Comparison of ENCODE assay signal across 25 cellular contexts in genomic region chr14:54194501-54194900, GRCh38.
"Had no signal": no experiment of that assay in that cellular context is flagged by ENCODE, and none has a peak within 500 bp of the region (broad histone marks: within the 10 kb centered on the region; RNA-seq: fewer than 3 reads in every experiment).

No MANE protein-coding gene starts in this region.

- H3K4me1 ChIP-seq: gastrocnemius medialis, left ventricle myocardium inferior, prostate gland, right atrium auricular region had no signal

- H3K4me3 Mint-ChIP-seq: activated B cell treated with CpG ODN at 0.5 μM for 24 hours; activated CD4-positive, alpha-beta memory T cell treated with anti-CD3 and anti-CD28 coated beads, Interleukin-2, amount 10 ng/mL, durations not matched to agents 7 days and 5 days; activated CD8-positive, alpha-beta memory T cell treated with anti-CD3 and anti-CD28 coated beads, Interleukin-2, amount 10 ng/mL, durations not matched to agents 7 days and 5 days; activated naive CD4-positive, alpha-beta T cell treated with anti-CD3 and anti-CD28 coated beads, Interleukin-2, amount 10 ng/mL, durations not matched to agents 7 days and 5 days; activated naive CD8-positive, alpha-beta T cell treated with anti-CD3 and anti-CD28 coated beads, Interleukin-2, amount 50 U/mL, for 24 hours; effector memory CD8-positive, alpha-beta T cell; naive thymus-derived CD4-positive, alpha-beta T cell; stimulated activated naive CD8-positive, alpha-beta T cell treated with anti-CD3 and anti-CD28 coated beads, Interleukin-15, Interleukin-2, amounts not matched to agents 100 ng/mL and 50 ng/mL, for 24 hours; T-helper 2 cell treated with Interferon-gamma antibody and Interleukin-4, amounts not matched to agents 5 μg/mL and 100 μg/mL, for 36 hours had no signal

- H3K27me3 Mint-ChIP-seq: activated CD4-positive, alpha-beta memory T cell treated with anti-CD3 and anti-CD28 coated beads, Interleukin-2, amount 10 ng/mL, durations not matched to agents 7 days and 5 days; activated naive CD4-positive, alpha-beta T cell treated with anti-CD3 and anti-CD28 coated beads, Interleukin-2, amount 10 ng/mL, durations not matched to agents 7 days and 5 days; effector memory CD8-positive, alpha-beta T cell; stimulated activated naive CD8-positive, alpha-beta T cell treated with anti-CD3 and anti-CD28 coated beads, Interleukin-15, Interleukin-2, amounts not matched to agents 100 ng/mL and 50 ng/mL, for 24 hours had no signal

- H3K36me3 Mint-ChIP-seq: activated CD8-positive, alpha-beta memory T cell treated with anti-CD3 and anti-CD28 coated beads, Interleukin-2, amount 10 ng/mL, durations not matched to agents 7 days and 5 days; activated naive CD4-positive, alpha-beta T cell treated with anti-CD3 and anti-CD28 coated beads, Interleukin-2, amount 10 ng/mL, durations not matched to agents 7 days and 5 days; naive thymus-derived CD4-positive, alpha-beta T cell had no signal

- H3K27ac ChIP-seq: gastrocnemius medialis, left ventricle myocardium inferior, prostate gland, right atrium auricular region, skin epidermis, transverse colon, vagina had no signal

- H3K4me1 Mint-ChIP-seq: activated B cell treated with CpG ODN at 0.5 μM for 24 hours; activated naive CD8-positive, alpha-beta T cell treated with anti-CD3 and anti-CD28 coated beads, Interleukin-2, amount 50 U/mL, for 24 hours had no signal

- H3K36me3 ChIP-seq: gastrocnemius medialis, left ventricle myocardium inferior, prostate gland, right atrium auricular region, transverse colon, vagina had no signal

- H3K9me3 ChIP-seq: gastrocnemius medialis, prostate gland, transverse colon, vagina had no signal

- H3K9me3 Mint-ChIP-seq: activated CD4-positive, alpha-beta memory T cell treated with anti-CD3 and anti-CD28 coated beads, Interleukin-2, amount 10 ng/mL, durations not matched to agents 7 days and 5 days; activated naive CD4-positive, alpha-beta T cell treated with anti-CD3 and anti-CD28 coated beads, Interleukin-2, amount 10 ng/mL, durations not matched to agents 7 days and 5 days; activated naive CD8-positive, alpha-beta T cell treated with anti-CD3 and anti-CD28 coated beads, Interleukin-2, amount 50 U/mL, for 24 hours; stimulated activated naive CD8-positive, alpha-beta T cell treated with anti-CD3 and anti-CD28 coated beads, Interleukin-15, Interleukin-2, amounts not matched to agents 100 ng/mL and 50 ng/mL, for 24 hours had no signal

- FAIRE-seq: bronchial epithelial cell had no signal

- H3K27ac Mint-ChIP-seq: activated B cell treated with CpG ODN at 0.5 μM for 24 hours; activated CD4-positive, alpha-beta memory T cell treated with anti-CD3 and anti-CD28 coated beads, Interleukin-2, amount 10 ng/mL, durations not matched to agents 7 days and 5 days; activated CD8-positive, alpha-beta memory T cell treated with anti-CD3 and anti-CD28 coated beads, Interleukin-2, amount 10 ng/mL, durations not matched to agents 7 days and 5 days; activated naive CD4-positive, alpha-beta T cell treated with anti-CD3 and anti-CD28 coated beads, Interleukin-2, amount 10 ng/mL, durations not matched to agents 7 days and 5 days; activated naive CD8-positive, alpha-beta T cell treated with anti-CD3 and anti-CD28 coated beads, Interleukin-2, amount 50 U/mL, for 24 hours; activated T-helper 2 cell treated with anti-CD3 and anti-CD28 coated beads, Interferon-gamma antibody, Interleukin-2, Interleukin-4, amounts not matched to agents 10 μg/mL and 5 μg/mL and 100 μg/mL, durations not matched to agents 14 hours and 24 hours and 36 hours; effector memory CD8-positive, alpha-beta T cell; naive thymus-derived CD4-positive, alpha-beta T cell; stimulated activated naive CD8-positive, alpha-beta T cell treated with anti-CD3 and anti-CD28 coated beads, Interleukin-15, Interleukin-2, amounts not matched to agents 100 ng/mL and 50 ng/mL, for 24 hours; T-helper 2 cell treated with Interferon-gamma antibody and Interleukin-4, amounts not matched to agents 5 μg/mL and 100 μg/mL, for 36 hours had no signal

- H3K27me3 ChIP-seq: gastrocnemius medialis, right atrium auricular region, transverse colon, vagina had no signal

- H3K4me3 ChIP-seq: gastrocnemius medialis, left ventricle myocardium inferior, mucosa of descending colon, prostate gland, right atrium auricular region, skin epidermis, transverse colon, vagina had no signal

- DNase-seq: activated B cell treated with CpG ODN at 0.5 μM for 24 hours; activated CD4-positive, alpha-beta memory T cell treated with anti-CD3 and anti-CD28 coated beads, Interleukin-2, amount 10 ng/mL, durations not matched to agents 7 days and 5 days; activated CD4-positive, alpha-beta T cell treated with anti-CD3 and anti-CD28 coated beads for 4 hours; activated CD8-positive, alpha-beta memory T cell treated with anti-CD3 and anti-CD28 coated beads, Interleukin-2, amount 10 ng/mL, durations not matched to agents 7 days and 5 days; activated naive CD4-positive, alpha-beta T cell treated with anti-CD3 and anti-CD28 coated beads, Interleukin-2, amount 10 ng/mL, durations not matched to agents 7 days and 5 days; activated naive CD8-positive, alpha-beta T cell treated with anti-CD3 and anti-CD28 coated beads, Interleukin-2, amount 50 U/mL, for 24 hours; aorta; effector memory CD8-positive, alpha-beta T cell; gastrocnemius medialis; head of caudate nucleus; kidney glomerular epithelial cell; left ventricle myocardium inferior; mucosa of descending colon; naive thymus-derived CD4-positive, alpha-beta T cell; stimulated activated CD4-positive, alpha-beta T cell treated with anti-CD3 and anti-CD28 coated beads, Interleukin-2, amount 100 ng/mL, for 48 hours; SW 1271; transverse colon had no signal
